Comparison of ENCODE assay signal across 1 cellular context in genomic region chr15:46365612-46366011, GRCh38.
TF ChIP-seq lines count a peak whose summit lies in the region.

No MANE protein-coding gene starts in this region.

TF ChIP-seq in SK-N-SH treated with all-trans-retinoic acid at 6 μM for 48 hours, 23 proteins besides CTCF, POLR2A, EP300 and RAD21 (continued from another document):
- TF ChIP-seq TSHZ2 (CRISPR knock-in tag; IDR thresholded peaks at IDR 0.05) (no peak), ZC3H10 (CRISPR knock-in tag; IDR thresholded peaks at IDR 0.05) (no peak), ISL1 (CRISPR knock-in tag; IDR thresholded peaks at IDR 0.05) (peak; percentile 92), ARNTL (CRISPR knock-in tag; IDR thresholded peaks at IDR 0.05; ENCODE audit: borderline replicate concordance, low read depth) (no peak), BACH2 (CRISPR knock-in tag; IDR thresholded peaks at IDR 0.05; ENCODE audit: borderline replicate concordance) (no peak), RARB (CRISPR knock-in tag; IDR thresholded peaks at IDR 0.05) (no peak), CSRNP3 (CRISPR knock-in tag; IDR thresholded peaks at IDR 0.05) (no peak)
